9 cellular contexts compared by ENCODE assay signal in genomic region chr2:227325824-227326195, GRCh38. TPM values are rescaled to one million over a fixed set of nuclear protein-coding genes. Genes with fewer than 3 reads are reported as not detected.
DNase-seq lines count a peak whose midpoint lies in the region; ATAC-seq, FAIRE-seq and TF ChIP-seq lines count a peak whose summit lies in the region.
"Had no signal": no experiment of that assay in that cellular context is flagged by ENCODE, and none has a peak within 500 bp of the region (broad histone marks: within the 10 kb centered on the region; RNA-seq: fewer than 3 reads in every experiment).

No MANE protein-coding gene starts in this region.

- H3K36me3 ChIP-seq in breast epithelium = no peaks in the 10 kb centered on the region

- peaks cover 39% of the 10 kb centered on the region for H3K36me3 Mint-ChIP-seq in stimulated activated effector memory CD8-positive, alpha-beta T cell treated with anti-CD3 and anti-CD28 coated beads, Interleukin-12 subunit alpha, Interleukin-12 subunit beta, amount 100 ng/mL, for 72 hours

- DNase-seq in NCI-H345 (lab: John Stamatoyannopoulos, UW) (peak; percentile 31), NCI-H345 treated with DMSO at 0.1 percent for 48 hours (lab: John Stamatoyannopoulos, UW; ENCODE audit: unreplicated experiment) (no peak), H54 (ENCODE audit: insufficient read length, low spot score) (peak; percentile 16), NCI-H748 (lab: John Stamatoyannopoulos, UW; ENCODE audit: unreplicated experiment) (peak; percentile 69), breast epithelium (ENCODE audit: low spot score in 2 of 2) (no peak), islet precursor cell (peak; percentile 76), NCI-H1105 (lab: John Stamatoyannopoulos, UW) (no peak)
- no peak for DNase-seq in stimulated activated effector memory CD8-positive, alpha-beta T cell treated with anti-CD3 and anti-CD28 coated beads, Interleukin-12 subunit alpha, Interleukin-12 subunit beta, amount 100 ng/mL, for 72 hours (ENCODE audit: low spot score in 2 of 2)

- H3K4me1 ChIP-seq in breast epithelium = no peaks in the 10 kb centered on the region

- peak overlapping the region; percentile 96 for H3K27ac Mint-ChIP-seq in stimulated activated effector memory CD8-positive, alpha-beta T cell treated with anti-CD3 and anti-CD28 coated beads, Interleukin-12 subunit alpha, Interleukin-12 subunit beta, amount 100 ng/mL, for 72 hours

- ATAC-seq in stimulated activated effector memory CD8-positive, alpha-beta T cell treated with anti-CD3 and anti-CD28 coated beads, Interleukin-12 subunit alpha, Interleukin-12 subunit beta, amount 100 ng/mL, for 72 hours = peak; percentile 4

- H3K27ac ChIP-seq in breast epithelium = peak overlapping the region; percentile 94 to 96

- intact Hi-C loops in breast epithelium (cut with DNase I; ENCODE audit: low total_unique reads) = no loop called here

- peaks cover 43% of the 10 kb centered on the region for H3K4me1 Mint-ChIP-seq in stimulated activated effector memory CD8-positive, alpha-beta T cell treated with anti-CD3 and anti-CD28 coated beads, Interleukin-12 subunit alpha, Interleukin-12 subunit beta, amount 100 ng/mL, for 72 hours

- FAIRE-seq in H54 (lab: Jason Lieb, UNC) = no peak

- peak overlapping the region; percentile 90 for H3K4me3 Mint-ChIP-seq in stimulated activated effector memory CD8-positive, alpha-beta T cell treated with anti-CD3 and anti-CD28 coated beads, Interleukin-12 subunit alpha, Interleukin-12 subunit beta, amount 100 ng/mL, for 72 hours

- no peaks in the 10 kb centered on the region for H3K27me3 ChIP-seq in breast epithelium

- TF ChIP-seq POLR2A in H54 (IDR thresholded peaks at IDR 0.05; ENCODE audit: low read depth, low read length) (no peak), breast epithelium (IDR thresholded peaks at IDR 0.05) (no peak)

- TF ChIP-seq CTCF in breast epithelium (IDR thresholded peaks at IDR 0.05) = no peak

- H3K4me3 ChIP-seq in breast epithelium = peak overlapping the region; percentile 91 to 100 (median 94)

- no peaks in the 10 kb centered on the region for H3K9me3 Mint-ChIP-seq in stimulated activated effector memory CD8-positive, alpha-beta T cell treated with anti-CD3 and anti-CD28 coated beads, Interleukin-12 subunit alpha, Interleukin-12 subunit beta, amount 100 ng/mL, for 72 hours

- H3K9me3 ChIP-seq in breast epithelium = no peaks in the 10 kb centered on the region

RNA-seq across cellular contexts. Expression of gene MFF, which starts 0.8 kb away (rescaled TPM):
- total RNA-seq in breast epithelium = 100 to 1,000 TPM; 120 to 135 (median 122) TPM

RNA-seq across cellular contexts. Expression of gene TM4SF20, which starts 53.3 kb away (rescaled TPM):
- total RNA-seq in breast epithelium = not detected
- total RNA-seq: glomerular endothelial cell had no signal

Comparison
In these comparisons a context has a peak if more than half of its experiments do, and no peak if none do; other contexts are left out.
1. DNase-seq: peak in NCI-H345 (single experiment), H54 (single experiment), NCI-H748 (single experiment) and islet precursor cell (single experiment); none in NCI-H345 treated with DMSO at 0.1 percent for 48 hours (single experiment), breast epithelium (0 of 2), stimulated activated effector memory CD8-positive, alpha-beta T cell treated with anti-CD3 and anti-CD28 coated beads, Interleukin-12 subunit alpha, Interleukin-12 subunit beta, amount 100 ng/mL, for 72 hours (0 of 2) and NCI-H1105 (single experiment).